8 cellular contexts compared by ENCODE assay signal in genomic region chr1:203480525-203481084, GRCh38. TPM values are rescaled to one million over a fixed set of nuclear protein-coding genes. Genes with fewer than 3 reads are reported as not detected.
DNase-seq lines count a peak whose midpoint lies in the region; ATAC-seq and TF ChIP-seq lines count a peak whose summit lies in the region.

No MANE protein-coding gene starts in this region.

- DNase-seq in AG09319 (ENCODE audit: extremely low read depth, low read depth) (peak; percentile 85), IMR-90 (peak; percentile 97), astrocyte of the hippocampus (ENCODE audit: low read depth, low spot score) (peak; percentile 71), islet precursor cell (peak; percentile 91), SK-N-DZ (ENCODE audit: low spot score) (no peak)
- peak; percentile 27 for DNase-seq in stimulated activated CD8-positive, alpha-beta memory T cell treated with anti-CD3 and anti-CD28 coated beads, Interleukin-12 subunit alpha, Interleukin-12 subunit beta, amount 100 ng/mL, for 4 hours (ENCODE audit: low read depth)

- in situ Hi-C loops in IMR-90 (cut with MboI; ENCODE audit: low sequenced_read_pairs) = no loop called here

- no TSS peak for BruUV-seq in IMR-90 (replicated peaks; lab: Mats Ljungman, UMichigan)

- intact Hi-C loops in IMR-90 (cut with micrococcal nuclease) = loop anchor here (10.0 kb wide), 1 partner anchor 446 kb away; no protein-coding TSS in a partner anchor

- H2BK15ac ChIP-seq in IMR-90 (ENCODE audit: low read depth, low read length) = peak overlapping the region; percentile 53; the same call in 2 of the 3 replicates

- peak overlapping the region; percentile 50; the same call in 1 of the 2 replicates for H3K14ac ChIP-seq in IMR-90 (replicated peaks; ENCODE audit: low read depth, low read length)

- TF ChIP-seq CTCF in AG09319 (IDR thresholded peaks at IDR 0.05; ENCODE audit: low read depth, low read length) = no peak
- no peak for TF ChIP-seq CTCF in IMR-90 (conservative IDR thresholded peaks at IDR 0.05; ENCODE audit: low read depth, low read length)

- peak overlapping the region; percentile 44 for H3K56ac ChIP-seq in IMR-90 (ENCODE audit: extremely low read depth, insufficient read depth, low read length)

- H3K79me1 ChIP-seq in IMR-90 (ENCODE audit: low read depth in 1 of 2, low read length in 2 of 2) = no peaks in the 10 kb centered on the region; a peak in 1 of 4 replicates

- H2BK120ac ChIP-seq in IMR-90 (ENCODE audit: low read depth, low read length) = peak overlapping the region; percentile 84

- peak overlapping the region; percentile 82 for H3K27ac ChIP-seq in IMR-90 (ENCODE audit: insufficient read depth, low read length)

- H2AFZ ChIP-seq in IMR-90 (replicated peaks; ENCODE audit: low read length, poor library complexity) = peak overlapping the region; percentile 26

- peak overlapping the region; percentile 58 for H3K4me2 ChIP-seq in IMR-90 (ENCODE audit: low read depth, low read length)

- POLR2A ChIA-PET in IMR-90 (lab: Charles Lee; ENCODE audit: unreplicated experiment) = no interaction called here

- H3K4me3 ChIP-seq in IMR-90 (ENCODE audit: insufficient read depth, low read depth, low read length) = no peak overlapping the region

- TF ChIP-seq POLR2A in IMR-90 (IDR thresholded peaks at IDR 0.05; ENCODE audit: low read depth, low read length) (no peak), Raji (IDR thresholded peaks at IDR 0.05; ENCODE audit: insufficient read depth, low read depth, low read length) (peak; percentile 43; the same call in 1 of the 2 replicates)

- peak overlapping the region; percentile 66; the same call in 1 of the 2 replicates for H3K23ac ChIP-seq in IMR-90 (ENCODE audit: low read depth, low read length)

- peak overlapping the region; percentile 6; the same call in 1 of the 2 replicates for H4K5ac ChIP-seq in IMR-90 (ENCODE audit: low read depth, low read length)

- no CpG with 5 or more reads among the region's 6 CpGs for WGBS in IMR-90 (ENCODE audit: extremely low coverage in 2 of 2, insufficient read length in 1 of 2), 2 experiments

- H3K9me3 ChIP-seq in IMR-90 (ENCODE audit: control insufficient read depth, insufficient read depth, low read length) = no peaks in the 10 kb centered on the region

- peak overlapping the region; percentile 85 for H3K4ac ChIP-seq in IMR-90 (ENCODE audit: low read depth, low read length)

- H2BK5ac ChIP-seq in IMR-90 (ENCODE audit: low read depth, low read length, poor library complexity, severe bottlenecking) = peak overlapping the region; percentile 68

- H3K9ac ChIP-seq in IMR-90 (ENCODE audit: low read depth, low read length) = peak overlapping the region; percentile 10; the same call in 1 of the 2 replicates

- no peaks in the 10 kb centered on the region for H4K20me1 ChIP-seq in IMR-90 (ENCODE audit: insufficient read depth, low read length)

- H2AK5ac ChIP-seq in IMR-90 (ENCODE audit: low read depth, low read length) = peak overlapping the region; percentile 62

- peak; percentile 92 for ATAC-seq in IMR-90 (ENCODE audit: low read depth)
- no peak for ATAC-seq in GM21737 (IDR thresholded peaks at IDR 0.05; ENCODE audit: unreplicated experiment)

- peak overlapping the region; percentile 51 for H3K18ac ChIP-seq in IMR-90 (ENCODE audit: low read depth, low read length)

- peak overlapping the region; percentile 59 for H2AK9ac ChIP-seq in IMR-90 (replicated peaks; ENCODE audit: low read depth, low read length, poor library complexity)

- H4K8ac ChIP-seq in IMR-90 (ENCODE audit: low read depth in 2 of 2, low read length in 2 of 2) = peak overlapping the region in 1 of 2 experiments; percentile 73; a peak in 2 of 4 replicates

- peaks cover 5% of the 10 kb centered on the region; the same call in 1 of the 2 replicates for H3K27me3 ChIP-seq in IMR-90 (ENCODE audit: control insufficient read depth, insufficient read depth, low read length)

- TF ChIP-seq RAD21 in IMR-90 (IDR thresholded peaks at IDR 0.05; ENCODE audit: low read length) = no peak

- peak overlapping the region; percentile 62 for H4K91ac ChIP-seq in IMR-90 (ENCODE audit: insufficient read depth, low read depth, low read length)

- H3K4me1 ChIP-seq in IMR-90 (ENCODE audit: control insufficient read depth, insufficient read depth, low read length) = peaks cover 21% of the 10 kb centered on the region

- peak overlapping the region; percentile 93 for H2BK20ac ChIP-seq in IMR-90 (ENCODE audit: low read depth, low read length)

- H3K36me3 ChIP-seq in IMR-90 (ENCODE audit: control insufficient read depth, insufficient read depth, low read length) = no peaks in the 10 kb centered on the region

- dilution Hi-C loops in IMR-90 (cut with HindIII; ENCODE audit: low sequenced_read_pairs, unreplicated experiment) = no loop called here

- H3K9me1 ChIP-seq in IMR-90 (ENCODE audit: insufficient read depth, low read length) = peaks cover 12% of the 10 kb centered on the region

- CTCF ChIA-PET in IMR-90 (lab: Yijun Ruan, JAX) = interaction anchor here (0.5 to 1.2 kb wide), 3 partner anchors 131 to 140 kb away, joined by 3 read pairs; no protein-coding TSS in a partner anchor

TF ChIP-seq in IMR-90, 13 proteins besides CTCF, POLR2A, EP300 and RAD21:
- no peak for TF ChIP-seq MAZ (IDR thresholded peaks at IDR 0.05; ENCODE audit: borderline replicate concordance, low read depth, low read length)
- TF ChIP-seq BHLHE40 (IDR thresholded peaks at IDR 0.05; ENCODE audit: low read depth, low read length) = peak; percentile 38; the same call in 1 of the 2 replicates
- TF ChIP-seq MXI1 (IDR thresholded peaks at IDR 0.05; ENCODE audit: borderline replicate concordance, low read depth, low read length) = peak; percentile 56; the same call in 1 of the 2 replicates

RNA-seq across cellular contexts. Expression of gene PRELP, which starts 5.0 kb away (rescaled TPM):
- total RNA-seq in IMR-90 (2012; rRNA removed) = under 0.01 TPM in 1 of 2 replicates, not detected in the other
- 0.47 and 0.56 TPM in 2 replicates for polyA plus RNA-seq in IMR-90 (2012; rRNA removed)
- polyA plus RNA-seq in IMR-90 (2012; cell fraction: cytosol; rRNA removed) = 0.25 and 0.69 TPM in 2 replicates
- polyA plus RNA-seq in IMR-90 (2012; cell fraction: nucleus; rRNA removed; ENCODE audit: low replicate concordance) = 0.14 and 0.26 TPM in 2 replicates
- not detected in 2 replicates for polyA plus RNA-seq in SK-N-DZ (2014; cell fraction: cytosol; rRNA removed)
- not detected in 2 replicates for polyA plus RNA-seq in SK-N-DZ (2014; cell fraction: nucleus; rRNA removed)

RNA-seq across cellular contexts. Expression of gene OPTC, which starts 13.3 kb away (rescaled TPM):
- not detected in 2 replicates for total RNA-seq in IMR-90 (2012; rRNA removed)
- not detected in 2 replicates for polyA plus RNA-seq in IMR-90 (2012; rRNA removed)
- not detected in 2 replicates for polyA plus RNA-seq in IMR-90 (2012; cell fraction: cytosol; rRNA removed)
- polyA plus RNA-seq in IMR-90 (2012; cell fraction: nucleus; rRNA removed; ENCODE audit: low replicate concordance) = not detected in 2 replicates
- not detected in 2 replicates for polyA plus RNA-seq in SK-N-DZ (2014; cell fraction: cytosol; rRNA removed)
- not detected in 2 replicates for polyA plus RNA-seq in SK-N-DZ (2014; cell fraction: nucleus; rRNA removed)
